1 cellular context compared by ENCODE assay signal in the genomic region with DNA sequence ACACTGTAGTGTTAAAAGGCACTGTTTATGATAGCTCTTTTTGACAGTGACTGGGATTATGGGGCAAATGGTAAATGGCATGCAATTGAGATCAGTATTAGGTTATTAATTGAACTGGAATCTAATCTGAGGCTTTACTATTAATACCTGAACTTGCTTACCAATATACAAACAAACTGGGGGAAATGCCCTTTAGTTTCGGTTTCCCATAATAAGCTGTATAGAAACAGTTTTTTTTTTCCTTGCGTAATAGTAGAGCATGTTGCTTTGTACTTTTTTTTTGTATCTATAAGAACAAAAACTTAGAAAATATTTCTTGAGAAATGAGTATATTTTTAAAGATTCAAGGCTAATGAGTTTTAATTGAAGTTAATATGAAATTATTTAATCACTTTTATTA.
TF ChIP-seq lines count a peak whose summit lies in the region.

No MANE protein-coding gene starts in this region.

TF ChIP-seq in WTC11, 78 proteins besides CTCF, POLR2A, EP300 and RAD21 (continued from another document):
- TF ChIP-seq, protein P1, sequence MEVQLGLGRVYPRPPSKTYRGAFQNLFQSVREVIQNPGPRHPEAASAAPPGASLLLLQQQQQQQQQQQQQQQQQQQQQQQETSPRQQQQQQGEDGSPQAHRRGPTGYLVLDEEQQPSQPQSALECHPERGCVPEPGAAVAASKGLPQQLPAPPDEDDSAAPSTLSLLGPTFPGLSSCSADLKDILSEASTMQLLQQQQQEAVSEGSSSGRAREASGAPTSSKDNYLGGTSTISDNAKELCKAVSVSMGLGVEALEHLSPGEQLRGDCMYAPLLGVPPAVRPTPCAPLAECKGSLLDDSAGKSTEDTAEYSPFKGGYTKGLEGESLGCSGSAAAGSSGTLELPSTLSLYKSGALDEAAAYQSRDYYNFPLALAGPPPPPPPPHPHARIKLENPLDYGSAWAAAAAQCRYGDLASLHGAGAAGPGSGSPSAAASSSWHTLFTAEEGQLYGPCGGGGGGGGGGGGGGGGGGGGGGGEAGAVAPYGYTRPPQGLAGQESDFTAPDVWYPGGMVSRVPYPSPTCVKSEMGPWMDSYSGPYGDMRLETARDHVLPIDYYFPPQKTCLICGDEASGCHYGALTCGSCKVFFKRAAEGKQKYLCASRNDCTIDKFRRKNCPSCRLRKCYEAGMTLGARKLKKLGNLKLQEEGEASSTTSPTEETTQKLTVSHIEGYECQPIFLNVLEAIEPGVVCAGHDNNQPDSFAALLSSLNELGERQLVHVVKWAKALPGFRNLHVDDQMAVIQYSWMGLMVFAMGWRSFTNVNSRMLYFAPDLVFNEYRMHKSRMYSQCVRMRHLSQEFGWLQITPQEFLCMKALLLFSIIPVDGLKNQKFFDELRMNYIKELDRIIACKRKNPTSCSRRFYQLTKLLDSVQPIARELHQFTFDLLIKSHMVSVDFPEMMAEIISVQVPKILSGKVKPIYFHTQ (CRISPR knock-in tag; IDR thresholded peaks at IDR 0.05): no peak
- TF ChIP-seq ZNF396 (CRISPR knock-in tag; IDR thresholded peaks at IDR 0.05; ENCODE audit: borderline replicate concordance) (no peak), RORB (CRISPR knock-in tag; IDR thresholded peaks at IDR 0.05) (no peak), GRHL2 (CRISPR knock-in tag; IDR thresholded peaks at IDR 0.05; ENCODE audit: insufficient replicate concordance, severe bottlenecking) (no peak), MYBL2 (CRISPR knock-in tag; IDR thresholded peaks at IDR 0.05) (no peak), SMAD4 (CRISPR knock-in tag; IDR thresholded peaks at IDR 0.05) (no peak), OVOL2 (CRISPR knock-in tag; IDR thresholded peaks at IDR 0.05; ENCODE audit: borderline replicate concordance) (no peak)
- TF ChIP-seq, protein P2, sequence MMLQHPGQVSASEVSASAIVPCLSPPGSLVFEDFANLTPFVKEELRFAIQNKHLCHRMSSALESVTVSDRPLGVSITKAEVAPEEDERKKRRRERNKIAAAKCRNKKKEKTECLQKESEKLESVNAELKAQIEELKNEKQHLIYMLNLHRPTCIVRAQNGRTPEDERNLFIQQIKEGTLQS (CRISPR knock-in tag; conservative IDR thresholded peaks at IDR 0.05): no peak
TF ChIP-seq in WTC11: peak in this region for 0.
